Comparison of ENCODE assay signal across 24 cellular contexts in the genomic region with DNA sequence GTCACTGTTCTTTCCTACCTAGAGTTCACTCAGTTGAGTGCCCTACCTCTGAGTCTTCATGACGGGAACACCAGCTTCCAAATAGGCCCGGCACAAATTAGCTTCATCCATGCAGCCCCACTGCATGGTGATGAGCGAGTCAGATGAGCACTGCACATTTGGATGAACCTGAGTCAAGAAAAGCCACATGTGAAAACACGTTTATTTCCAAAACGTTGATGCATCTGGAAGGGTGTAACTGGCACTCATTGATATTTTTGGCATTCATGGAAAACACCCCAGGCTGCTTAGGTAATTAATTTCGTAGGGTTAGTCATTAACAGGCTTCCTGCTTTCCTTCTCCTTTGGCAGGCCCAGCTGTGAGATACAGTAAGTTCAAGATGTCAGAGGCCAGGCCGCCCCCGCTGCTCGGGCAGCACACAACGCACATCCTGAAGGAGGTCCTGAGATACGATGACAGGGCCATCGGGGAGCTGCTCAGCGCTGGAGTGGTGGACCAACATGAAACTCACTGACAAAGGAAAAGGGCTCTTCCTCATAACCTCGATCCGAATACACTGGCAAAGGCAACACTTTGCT.
"Had no signal": no experiment of that assay in that cellular context is flagged by ENCODE, and none has a peak within 500 bp of the region (broad histone marks: within the 10 kb centered on the region; RNA-seq: fewer than 3 reads in every experiment).

No MANE protein-coding gene starts in this region.

- DNase-seq: activated CD4-positive, alpha-beta memory T cell treated with anti-CD3 and anti-CD28 coated beads for 36 hours; activated CD4-positive, alpha-beta T cell treated with anti-CD3 and anti-CD28 coated beads, Interleukin-2, amount 10 ng/mL, durations not matched to agents 24 days and 14 days; activated CD4-positive, CD25-positive, alpha-beta regulatory T cell treated with anti-CD3 and anti-CD28 coated beads, Interleukin-2, amount 50 U/mL, for 72 hours; activated CD8-positive, alpha-beta memory T cell treated with anti-CD3 and anti-CD28 coated beads, Interleukin-2, amount 50 U/mL, for 4 hours; activated effector memory CD4-positive, alpha-beta T cell treated with anti-CD3 and anti-CD28 coated beads, Interleukin-2, amount 50 U/mL, for 16 hours; activated naive CD4-positive, alpha-beta T cell treated with anti-CD3 and anti-CD28 coated beads for 36 hours; activated naive CD8-positive, alpha-beta T cell treated with anti-CD3 and anti-CD28 coated beads for 36 hours; activated T-cell treated with anti-CD3 and anti-CD28 coated beads, Interleukin-2, amount 50 U/mL, for 1 hour; adrenal gland; central memory CD4-positive, alpha-beta T cell; esophagus squamous epithelium; kidney glomerular epithelial cell; naive B cell; nephron progenitor cell; sigmoid colon; small intestine; stimulated activated CD4-positive, alpha-beta T cell treated with anti-CD3 and anti-CD28 coated beads, Interleukin-4, amount 100 ng/mL, for 24 hours; SW 1271; T1000 had no signal

- H3K36me3 ChIP-seq: adrenal gland, esophagus squamous epithelium, gastroesophageal sphincter, left lung, neutrophil, sigmoid colon had no signal

- H3K4me3 ChIP-seq: adrenal gland, ascending aorta, esophagus squamous epithelium, gastroesophageal sphincter, left lung, sigmoid colon had no signal

- H3K27ac ChIP-seq: adrenal gland, ascending aorta, esophagus squamous epithelium, gastroesophageal sphincter, left lung, neutrophil, sigmoid colon had no signal

- H3K27me3 ChIP-seq: adrenal gland, ascending aorta, esophagus squamous epithelium, gastroesophageal sphincter, left lung, neutrophil, sigmoid colon had no signal

- ATAC-seq: gastroesophageal sphincter; left lung; stimulated activated effector memory CD8-positive, alpha-beta T cell treated with anti-CD3 and anti-CD28 coated beads, Interleukin-12 subunit alpha, Interleukin-12 subunit beta, amount 100 ng/mL, for 72 hours had no signal

- H3K9me3 ChIP-seq: adrenal gland, ascending aorta, esophagus squamous epithelium, gastroesophageal sphincter, left lung, neutrophil, sigmoid colon had no signal

- H3K4me1 ChIP-seq: adrenal gland, ascending aorta, gastroesophageal sphincter, left lung, sigmoid colon had no signal
